ENCODE assay signal across 6 cellular contexts in the genomic region with DNA sequence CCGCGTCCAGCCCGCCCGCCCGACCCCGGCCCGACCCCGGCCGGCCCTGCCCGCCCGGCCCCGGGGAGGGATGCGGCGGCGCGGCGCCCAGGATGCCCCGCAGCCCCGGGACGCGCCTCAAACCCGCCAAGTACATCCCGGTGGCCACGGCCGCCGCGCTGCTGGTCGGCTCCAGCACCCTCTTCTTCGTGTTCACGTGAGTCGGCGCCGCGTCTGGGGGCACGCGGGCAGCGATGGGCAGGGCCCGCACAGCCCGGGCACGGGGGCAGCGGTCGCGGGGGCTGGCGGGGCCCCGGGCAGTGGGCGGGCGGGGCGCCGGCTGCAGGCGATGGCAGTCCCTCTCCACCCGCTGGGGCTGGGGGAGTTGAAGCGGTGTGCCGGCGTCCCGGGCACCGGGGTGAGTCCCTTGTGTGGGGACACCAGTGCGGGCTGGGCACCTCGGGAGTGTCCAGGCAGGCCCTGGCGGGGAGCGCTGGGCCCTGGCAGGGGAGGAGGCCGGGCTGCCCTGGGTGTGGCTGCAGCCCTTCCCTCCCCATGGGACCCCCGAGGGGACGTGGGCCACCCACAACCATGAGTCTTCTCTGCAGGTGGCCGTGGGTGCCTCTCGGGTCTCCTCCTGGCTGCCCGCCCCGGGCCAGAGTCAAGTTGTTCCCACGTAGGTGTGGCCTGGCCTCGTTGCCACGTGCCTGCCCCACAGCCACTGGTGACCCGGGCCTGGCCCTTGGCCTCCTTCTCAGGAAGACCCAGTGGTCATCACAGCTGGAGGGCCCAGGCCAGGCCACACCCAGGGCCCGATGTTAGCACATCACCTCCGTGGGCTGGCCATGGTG. TPM values are rescaled to one million over a fixed set of nuclear protein-coding genes. Genes with fewer than 3 reads are reported as not detected.
DNase-seq lines count a peak whose midpoint lies in the region; ATAC-seq, FAIRE-seq and TF ChIP-seq lines count a peak whose summit lies in the region.

No MANE protein-coding gene starts in this region.

- intact Hi-C loops in psoas muscle (cut with DNase I), result no loop called here

- FAIRE-seq in D721Med (lab: Jason Lieb, UNC), result no peak

- H3K27me3 ChIP-seq in BLaER1 (no peaks in the 10 kb centered on the region), HUES64 (ENCODE audit: insufficient read depth, low read length) (no peaks in the 10 kb centered on the region), psoas muscle (ENCODE audit: insufficient read depth in 3 of 3, low read length in 2 of 3) (no peaks in the 10 kb centered on the region)

- ATAC-seq in psoas muscle, result peak in 2 of 4 donors; percentile 17 to 21

- DNase-seq in ecto neural progenitor cell (ENCODE audit: low spot score) (peak; percentile 62), psoas muscle (peak; percentile 64 to 81), UCSD-AML1 (lab: John Stamatoyannopoulos, UW; ENCODE audit: unreplicated experiment) (no peak), D721Med (ENCODE audit: insufficient read length, low spot score) (no peak)

- H3K4me3 ChIP-seq in BLaER1 (peak overlapping the region; percentile 82), HUES64 (ENCODE audit: low read length) (peak overlapping the region; percentile 73), psoas muscle (peak overlapping the region; percentile 96)

- peak overlapping the region; percentile 85 for H3K9ac ChIP-seq in BLaER1
- H3K9ac ChIP-seq in HUES64 (ENCODE audit: low read depth, low read length), result peak overlapping the region; percentile 72

- H3K27ac ChIP-seq in BLaER1 (peak overlapping the region; percentile 75), HUES64 (ENCODE audit: low read depth, low read length) (no peak overlapping the region), psoas muscle (peak overlapping the region; percentile 80)

- H4K20me1 ChIP-seq in BLaER1, result peaks cover 79% of the 10 kb centered on the region

- H3K9me3 ChIP-seq in BLaER1, result no peaks in the 10 kb centered on the region
- no peaks in the 10 kb centered on the region for H3K9me3 ChIP-seq in HUES64 (ENCODE audit: insufficient read depth, low read depth, low read length)
- H3K9me3 ChIP-seq in psoas muscle, result no peaks in the 10 kb centered on the region

- H3K36me3 ChIP-seq in BLaER1 (peaks cover 19% of the 10 kb centered on the region), HUES64 (ENCODE audit: insufficient read depth, low read length) (peaks cover 13% of the 10 kb centered on the region), psoas muscle (ENCODE audit: insufficient read depth in 1 of 2, low read depth in 1 of 2) (peaks cover 0 to 11% of the 10 kb centered on the region in 2 donors)

- H3K4me1 ChIP-seq in BLaER1 (peaks cover 87% of the 10 kb centered on the region), HUES64 (ENCODE audit: insufficient read depth, low read length) (peaks cover 5% of the 10 kb centered on the region; the same call in 1 of the 2 replicates), psoas muscle (peaks cover 43% of the 10 kb centered on the region)

- TF ChIP-seq CTCF in psoas muscle (IDR thresholded peaks at IDR 0.05), result no peak
- no peak for TF ChIP-seq CTCF in D721Med (IDR thresholded peaks at IDR 0.05; ENCODE audit: insufficient read depth, missing control alignments)

- H3K4me2 ChIP-seq in BLaER1, result peak overlapping the region; percentile 99

- 5% methylated on average over 73 of the region's 73 CpGs for WGBS in HUES64
- 0 to 1% (median 0%) methylated on average over 20 to 73 of the region's 73 CpGs for WGBS in psoas muscle, 3 donors

RNA-seq across cellular contexts. Expression of a gene that starts 0.5 kb away (rescaled TPM):
- 23.3 TPM for polyA plus RNA-seq in HUES64 (2013, experiment 1 of 2)
- polyA plus RNA-seq in HUES64 (2013, experiment 2 of 2), result 28.1 TPM
- 10 to 100 TPM; 15.8 to 23.7 (median 22.2) TPM for total RNA-seq in psoas muscle
- 10 to 100 TPM in 2 of 3 donors, 1 to 10 TPM in 1; 9.7 to 11.8 (median 10.8) TPM for polyA plus RNA-seq in psoas muscle

RNA-seq across cellular contexts. Expression of a gene that starts 15.0 kb away (rescaled TPM):
- 36.4 TPM for polyA plus RNA-seq in HUES64 (2013, experiment 1 of 2)
- polyA plus RNA-seq in HUES64 (2013, experiment 2 of 2), result 26.3 TPM
- 10 to 100 TPM; 20.5 to 34.1 (median 24.9) TPM for total RNA-seq in psoas muscle
- 10 to 100 TPM; 20.8 to 32.4 (median 31.6) TPM for polyA plus RNA-seq in psoas muscle

RNA-seq across cellular contexts. Expression of a gene that starts 16.2 kb away (rescaled TPM):
- 724 TPM for polyA plus RNA-seq in HUES64 (2013, experiment 1 of 2)
- polyA plus RNA-seq in HUES64 (2013, experiment 2 of 2), result 653 TPM
- total RNA-seq in psoas muscle, result 10 to 100 TPM; 32.2 to 55.7 (median 49.0) TPM
- 100 to 1,000 TPM in 1 of 3 donors, 10 to 100 TPM in 2; 44.1 to 161 (median 57.8) TPM for polyA plus RNA-seq in psoas muscle

RNA-seq across cellular contexts. Expression of a gene that starts 18.8 kb away (rescaled TPM):
- 0.15 TPM for polyA plus RNA-seq in HUES64 (2013, experiment 1 of 2)
- polyA plus RNA-seq in HUES64 (2013, experiment 2 of 2), result not detected
- under 1 TPM in 2 of 4 donors, not detected in 2; 0.17 to 0.38 TPM for total RNA-seq in psoas muscle
- under 1 TPM; 0.09 to 0.32 (median 0.12) TPM for polyA plus RNA-seq in psoas muscle

RNA-seq across cellular contexts. Expression of a gene that starts 52.0 kb away (rescaled TPM):
- 27.2 TPM for polyA plus RNA-seq in HUES64 (2013, experiment 1 of 2)
- polyA plus RNA-seq in HUES64 (2013, experiment 2 of 2), result 25.4 TPM
- total RNA-seq in psoas muscle, result 10 to 100 TPM; 12.2 to 19.5 (median 15.0) TPM
- polyA plus RNA-seq in psoas muscle, result 10 to 100 TPM; 10.5 to 21.5 (median 15.3) TPM

Comparison
In these comparisons a context has a peak if more than half of its experiments do, and no peak if none do; other contexts are left out.
1. DNase-seq: peak in ecto neural progenitor cell (single experiment) and psoas muscle (2 of 2); none in UCSD-AML1 (single experiment) and D721Med (single experiment).
2. Peak in every context shown above with its lines, with median percentiles within 50 percentile points of each other: H3K4me3 ChIP-seq.